In genomic region chr11:64323984-64324383, GRCh38 we compare ENCODE assay signal across 9 cellular contexts. TPM values are rescaled to one million over a fixed set of nuclear protein-coding genes. Genes with fewer than 3 reads are reported as not detected.
DNase-seq lines count a peak whose midpoint lies in the region; ATAC-seq, FAIRE-seq and TF ChIP-seq lines count a peak whose summit lies in the region.
"Not testable (repeated sequence)": the region's sequence is repeated elsewhere in the genome, so short reads cannot be mapped to it uniquely, and the experiment has no call there.
"Had no signal": no experiment of that assay in that cellular context is flagged by ENCODE, and none has a peak within 500 bp of the region (broad histone marks: within the 10 kb centered on the region; RNA-seq: fewer than 3 reads in every experiment).

No MANE protein-coding gene starts in this region.

- in situ Hi-C loops in GM12878 (cut with MboI): not testable (repeated sequence)

- H2BK20ac ChIP-seq in H9 (ENCODE audit: low read depth, low read length, poor library complexity, severe bottlenecking): not testable (repeated sequence)

- RAD21 ChIA-PET in GM12878 (lab: Charles Lee; ENCODE audit: unreplicated experiment): interaction anchor here (0.8 to 2.0 kb wide), 2 partner anchors 8 to 11 kb away, joined by 4 to 6 read pairs; no protein-coding TSS in a partner anchor

- H3K4me3 Mint-ChIP-seq in H9, endodermal cell, type B pancreatic cell: not testable (repeated sequence)
- peak overlapping the region; percentile 73 for H3K4me3 Mint-ChIP-seq in neural crest cell

- H4K8ac ChIP-seq in H9 (replicated peaks; ENCODE audit: insufficient read length, low read depth, low read length): not testable (repeated sequence)

- not testable (repeated sequence) for H3K27me3 ChIP-seq in H9 (ENCODE audit: insufficient read depth, low read length); RWPE2 (ENCODE audit: insufficient read depth, poor library complexity, severe bottlenecking); WERI-Rb-1 (ENCODE audit: insufficient read depth, low read depth, severe bottlenecking); GM12878 (replicated peaks in 1 of 2; ENCODE audit: control insufficient read depth in 2 of 2, insufficient read depth in 2 of 2, low read length in 1 of 2); endodermal cell (ENCODE audit: control insufficient read depth, insufficient read depth, low read length, poor library complexity, severe bottlenecking); right cardiac atrium (ENCODE audit: control insufficient read depth, insufficient read depth)

- not testable (repeated sequence) for H3K23ac ChIP-seq in H9 (ENCODE audit: insufficient read length, low read depth, low read length)

- H3K4ac ChIP-seq in H9 (ENCODE audit: low read depth, low read length): not testable (repeated sequence)

- H3K27me3 Mint-ChIP-seq in H9 (ENCODE audit: low read depth); endodermal cell (ENCODE audit: insufficient read depth); neural crest cell (ENCODE audit: low read depth); type B pancreatic cell: not testable (repeated sequence)

- not testable (repeated sequence) for H4K20me1 ChIP-seq in H9 (ENCODE audit: control insufficient read depth, insufficient read depth, insufficient read length); GM12878 (ENCODE audit: control insufficient read depth, insufficient read depth)

- not testable (repeated sequence) for TF ChIP-seq EP300 in GM12878 (IDR thresholded peaks at IDR 0.05; ENCODE audit: borderline replicate concordance in 1 of 2, control insufficient read depth in 1 of 2, low read depth in 2 of 2, low read length in 2 of 2)

- peak overlapping the region; percentile 45 to 94 (median 90); a peak in 4 of 7 replicates for H3K27ac Mint-ChIP-seq in H9
- H3K27ac Mint-ChIP-seq in endodermal cell: peak overlapping the region; percentile 79
- not testable (repeated sequence) for H3K27ac Mint-ChIP-seq in neural crest cell (ENCODE audit: unreplicated experiment)
- peak overlapping the region; percentile 41 for H3K27ac Mint-ChIP-seq in type B pancreatic cell

- H3K4me1 Mint-ChIP-seq in H9 (peaks cover 19 to 26% of the 10 kb centered on the region in 2 experiments), neural crest cell (peaks cover 15% of the 10 kb centered on the region), type B pancreatic cell (ENCODE audit: unreplicated experiment) (peaks cover 13% of the 10 kb centered on the region)
- not testable (repeated sequence) for H3K4me1 Mint-ChIP-seq in endodermal cell

- intact Hi-C loops in GM12878 (cut with micrococcal nuclease; ENCODE audit: unreplicated experiment); right cardiac atrium (cut with DNase I): not testable (repeated sequence)

- SMC1A ChIA-PET in GM12878 (lab: Charles Lee; ENCODE audit: uncharacterized antibody, unreplicated experiment): not testable (repeated sequence)

- not testable (repeated sequence) for H4K5ac ChIP-seq in H9 (ENCODE audit: insufficient read length, low read depth, low read length)

- not testable (repeated sequence) for H3K9me3 Mint-ChIP-seq in H9, endodermal cell, neural crest cell, type B pancreatic cell

- H3K79me1 ChIP-seq in H9 (ENCODE audit: insufficient read depth, low read depth, low read length, poor library complexity, severe bottlenecking): not testable (repeated sequence)

- H3T11ph ChIP-seq in H9 (ENCODE audit: low read length): not testable (repeated sequence)

- peaks cover 9 to 22% (median 19%) of the 10 kb centered on the region in 3 experiments; a peak in 6 of 7 replicates for H3K36me3 Mint-ChIP-seq in H9 (ENCODE audit: insufficient read depth in 1 of 3, low read depth in 3 of 3)
- H3K36me3 Mint-ChIP-seq in endodermal cell (ENCODE audit: low read depth): peaks cover 24% of the 10 kb centered on the region
- H3K36me3 Mint-ChIP-seq in neural crest cell (ENCODE audit: low read depth); type B pancreatic cell: not testable (repeated sequence)

- not testable (repeated sequence) for H3K14ac ChIP-seq in H9 (ENCODE audit: insufficient read depth, low read length)

- not testable (repeated sequence) for TF ChIP-seq RAD21 in GM12878 (IDR thresholded peaks at IDR 0.05; ENCODE audit: insufficient read depth, low read depth, low read length)

- not testable (repeated sequence) for ATAC-seq in RWPE2 (ENCODE audit: low read depth); right cardiac atrium
- peak; percentile 14; the same call in 1 of the 3 replicates for ATAC-seq in GM12878

- TF ChIP-seq POLR2A in GM12878 (IDR thresholded peaks at IDR 0.05; ENCODE audit: low read depth, low read length): not testable (repeated sequence)

- not testable (repeated sequence) for FAIRE-seq in GM12878 (lab: Jason Lieb, UNC)

- WGBS in H9 (ENCODE audit: extremely low coverage, insufficient read length, low lambda C conversion rate): no CpG with 5 or more reads among the region's 4 CpGs
- WGBS in GM12878 (ENCODE audit: insufficient coverage, insufficient replicate concordance, low lambda C conversion rate, missing lambda C conversion rate): 89% methylated on average over 4 of the region's 4 CpGs
- 92 to 100% methylated on average over 2 to 4 of the region's 4 CpGs for WGBS in endodermal cell (ENCODE audit: insufficient coverage in 1 of 2, insufficient read length in 1 of 2), 2 experiments
- WGBS in right cardiac atrium: 84% methylated on average over 4 of the region's 4 CpGs

- H2AK5ac ChIP-seq in H9 (ENCODE audit: insufficient read length, low read length): not testable (repeated sequence)

- H4K91ac ChIP-seq in H9 (ENCODE audit: insufficient read length, low read depth, low read length): not testable (repeated sequence)

- H3K4me2 ChIP-seq in H9 (ENCODE audit: insufficient read depth, insufficient read length, low read length); GM12878 (ENCODE audit: control insufficient read depth, insufficient read depth): not testable (repeated sequence)

- H3K79me2 ChIP-seq in H9 (ENCODE audit: insufficient read depth, low read length); GM12878 (ENCODE audit: control insufficient read depth, insufficient read depth, low read length): not testable (repeated sequence)

- H2BK12ac ChIP-seq in H9 (ENCODE audit: insufficient read length, low read depth, low read length): not testable (repeated sequence)

- CTCF ChIA-PET in GM12878 (lab: Yijun Ruan, JAX): interaction anchor here (0.7 to 3.6 kb wide), 5 partner anchors 8 to 458 kb away, joined by 3 to 19 read pairs (median 5); no protein-coding TSS in a partner anchor

- not testable (repeated sequence) for H2AFZ ChIP-seq in H9 (ENCODE audit: low read length); GM12878 (ENCODE audit: control insufficient read depth, low read depth, low read length)

- peaks cover 25% of the 10 kb centered on the region for H3K36me3 ChIP-seq in RWPE2 (ENCODE audit: low read depth)
- not testable (repeated sequence) for H3K36me3 ChIP-seq in WERI-Rb-1; GM12878 (ENCODE audit: control insufficient read depth in 2 of 2, insufficient read depth in 2 of 2, low read length in 1 of 2)
- peaks cover 28% of the 10 kb centered on the region for H3K36me3 ChIP-seq in endodermal cell (ENCODE audit: control insufficient read depth, insufficient read depth, low read length)

- DNase-seq in H9; WERI-Rb-1; GM12878 (ENCODE audit: low read depth, low spot score); endodermal cell; neural crest cell (ENCODE audit: low read depth, low spot score); type B pancreatic cell (ENCODE audit: extremely low spot score, unreplicated experiment): not testable (repeated sequence)
- DNase-seq in RWPE2 (ENCODE audit: low spot score) (peak; percentile 46), right cardiac atrium (peak in 2 of 3 donors; percentile 41 to 44)

- not testable (repeated sequence) for H3K9ac ChIP-seq in H9 (ENCODE audit: extremely low read depth, insufficient read length, low read length); GM12878 (ENCODE audit: control insufficient read depth, insufficient read depth, low read length); endodermal cell (ENCODE audit: extremely low read depth, low read length, poor library complexity, severe bottlenecking)

- TF ChIP-seq CTCF in H9 (conservative IDR thresholded peaks at IDR 0.05); RWPE2 (IDR thresholded peaks at IDR 0.05; ENCODE audit: poor library complexity, severe bottlenecking); WERI-Rb-1 (IDR thresholded peaks at IDR 0.05; ENCODE audit: low read depth, low read length); GM12878 (IDR thresholded peaks at IDR 0.05 in 2 of 3, conservative IDR thresholded peaks at IDR 0.05 in 1 of 3; ENCODE audit: control insufficient read depth in 2 of 3, extremely low read depth in 1 of 3, insufficient read depth in 1 of 3, low read depth in 3 of 3, low read length in 3 of 3); endodermal cell (conservative IDR thresholded peaks at IDR 0.05); neural crest cell (conservative IDR thresholded peaks at IDR 0.05); type B pancreatic cell (conservative IDR thresholded peaks at IDR 0.05): not testable (repeated sequence)

- H2BK5ac ChIP-seq in H9 (ENCODE audit: insufficient read length, low read length): not testable (repeated sequence)

- not testable (repeated sequence) for H2BK15ac ChIP-seq in H9 (ENCODE audit: low read depth, low read length)

- not testable (repeated sequence) for H3K9me3 ChIP-seq in H9 (ENCODE audit: control insufficient read depth, low read depth, low read length); RWPE2 (ENCODE audit: severe bottlenecking); WERI-Rb-1 (ENCODE audit: severe bottlenecking); GM12878 (replicated peaks; ENCODE audit: control insufficient read depth, insufficient read depth, low read length); endodermal cell (ENCODE audit: control insufficient read depth, low read length); right cardiac atrium (ENCODE audit: control insufficient read depth, low read length)

- H3K23me2 ChIP-seq in H9 (ENCODE audit: insufficient read length, low read depth, low read length, poor library complexity, severe bottlenecking): not testable (repeated sequence)

- POLR2A ChIA-PET in GM12878 (lab: Charles Lee): interaction anchor here (0.6 to 1.0 kb wide), 4 partner anchors 8 to 1621 kb away, joined by 3 to 6 read pairs (median 4); no protein-coding TSS in a partner anchor

- not testable (repeated sequence) for H3K18ac ChIP-seq in H9 (ENCODE audit: insufficient read length, low read depth, low read length)

- H3K27ac ChIP-seq in H9 (ENCODE audit: insufficient read length, low read depth, low read length); GM12878 (ENCODE audit: control insufficient read depth, insufficient read depth); endodermal cell (ENCODE audit: low read depth, low read length); right cardiac atrium (ENCODE audit: low read length): not testable (repeated sequence)
- H3K27ac ChIP-seq in RWPE2 (ENCODE audit: poor library complexity, severe bottlenecking) (peak overlapping the region; percentile 95), WERI-Rb-1 (peak overlapping the region; percentile 36)

- not testable (repeated sequence) for H3K56ac ChIP-seq in H9 (ENCODE audit: insufficient read length, low read depth, low read length)

- not testable (repeated sequence) for H2BK120ac ChIP-seq in H9 (ENCODE audit: low read depth, low read length, poor library complexity, severe bottlenecking)

- not testable (repeated sequence) for BruUV-seq in GM12878 (replicated peaks; lab: Mats Ljungman, UMichigan)

- not testable (repeated sequence) for H3K4me1 ChIP-seq in H9 (ENCODE audit: insufficient read depth, low read length); GM12878 (ENCODE audit: control insufficient read depth, insufficient read depth, low read length); endodermal cell (ENCODE audit: control insufficient read depth, insufficient read depth, low read length); right cardiac atrium (ENCODE audit: control insufficient read depth, insufficient read depth, low read length)
- H3K4me1 ChIP-seq in RWPE2 (ENCODE audit: insufficient read depth, poor library complexity, severe bottlenecking): peaks cover 38% of the 10 kb centered on the region

- H3K4me3 ChIP-seq in RWPE2 (ENCODE audit: severe bottlenecking); WERI-Rb-1 (ENCODE audit: low read depth, low read length); GM12878; endodermal cell (ENCODE audit: low read length); right cardiac atrium (ENCODE audit: low read length): not testable (repeated sequence)

RNA-seq across cellular contexts. Expression of gene PRDX5, which starts 6.1 kb away (rescaled TPM):
- total RNA-seq in H9 (2021): 225 and 228 TPM in 2 replicates
- total RNA-seq in GM12878 (2013; cell fraction: nucleolus; rRNA removed): 10.4 and 10.9 TPM in 2 replicates
- total RNA-seq in GM12878 (2014; rRNA removed): 238 and 248 TPM in 2 replicates
- 198 and 206 TPM in 2 replicates for total RNA-seq in GM12878 (2014; rRNA removed; fragmentation: Illumina TruSeq; extraction: Trizol)
- total RNA-seq in GM12878 (2021): 202 and 214 TPM in 2 replicates
- 146 TPM for polyA plus RNA-seq in GM12878 (2011; ENCODE audit: low read depth)
- 265 and 406 TPM in 2 replicates for polyA plus RNA-seq in GM12878 (2011; rRNA removed)
- polyA plus RNA-seq in GM12878 (2011; cell fraction: cytosol; rRNA removed): 562 and 645 TPM in 2 replicates
- 193 and 238 TPM in 2 replicates for polyA plus RNA-seq in GM12878 (2011; cell fraction: nucleus; rRNA removed)
- polyA plus RNA-seq in GM12878 (2012): 242 and 335 TPM in 2 replicates
- polyA plus RNA-seq in GM12878 (2014; fragmentation: Illumina TruSeq; extraction: Trizol): 110 and 241 TPM in 2 replicates
- polyA plus RNA-seq in GM12878 (2014; fragmentation: Nextera tagmentation; extraction: Ambion mirVana): 100 to 1,000 TPM in 1 of 2 experiments, 10 to 100 TPM in 1; 95.7 to 203 TPM
- 341 and 351 TPM in 2 replicates for polyA plus RNA-seq in GM12878 (2014; rRNA removed)
- 100 to 1,000 TPM; 324 to 357 TPM for polyA plus RNA-seq in GM12878 (2016; fragmentation: Nextera tagmentation; extraction: Ambion mirVana)
- polyA minus RNA-seq in GM12878 (2011; rRNA and poly(A)+ RNA removed): 97.0 and 167 TPM in 2 replicates
- polyA minus RNA-seq in GM12878 (2011; cell fraction: cytosol; rRNA and poly(A)+ RNA removed): 55.5 and 58.4 TPM in 2 replicates
- polyA minus RNA-seq in GM12878 (2011; cell fraction: nucleus; rRNA and poly(A)+ RNA removed): 13.3 and 26.9 TPM in 2 replicates
- 100 to 1,000 TPM; 235 to 289 TPM for total RNA-seq in endodermal cell
- 188 TPM for polyA plus RNA-seq in endodermal cell (2013, experiment 1 of 2)
- polyA plus RNA-seq in endodermal cell (2013, experiment 2 of 2): 181 TPM
- total RNA-seq in right cardiac atrium: 100 to 1,000 TPM; 258 to 356 (median 315) TPM
- 683 TPM for polyA plus RNA-seq in right cardiac atrium
- 148 and 168 TPM in 2 replicates for total RNA-seq in neural crest cell
- 166 and 227 TPM in 2 replicates for total RNA-seq in type B pancreatic cell (ENCODE audit: low replicate concordance)

RNA-seq across cellular contexts. Expression of gene TRMT112, which starts 6.6 kb away (rescaled TPM):
- 315 and 341 TPM in 2 replicates for total RNA-seq in H9 (2021)
- total RNA-seq in GM12878 (2013; cell fraction: nucleolus; rRNA removed): 21.2 and 22.0 TPM in 2 replicates
- total RNA-seq in GM12878 (2014; rRNA removed): 252 and 288 TPM in 2 replicates
- total RNA-seq in GM12878 (2014; rRNA removed; fragmentation: Illumina TruSeq; extraction: Trizol): 212 and 217 TPM in 2 replicates
- 210 and 220 TPM in 2 replicates for total RNA-seq in GM12878 (2021)
- polyA plus RNA-seq in GM12878 (2011; ENCODE audit: low read depth): 376 TPM
- polyA plus RNA-seq in GM12878 (2011; rRNA removed): 300 and 394 TPM in 2 replicates
- polyA plus RNA-seq in GM12878 (2011; cell fraction: cytosol; rRNA removed): 444 and 476 TPM in 2 replicates
- 172 and 214 TPM in 2 replicates for polyA plus RNA-seq in GM12878 (2011; cell fraction: nucleus; rRNA removed)
- 296 and 388 TPM in 2 replicates for polyA plus RNA-seq in GM12878 (2012)
- polyA plus RNA-seq in GM12878 (2014; fragmentation: Illumina TruSeq; extraction: Trizol): 96.2 and 220 TPM in 2 replicates
- 100 to 1,000 TPM; 322 to 331 TPM for polyA plus RNA-seq in GM12878 (2014; fragmentation: Nextera tagmentation; extraction: Ambion mirVana)
- polyA plus RNA-seq in GM12878 (2014; rRNA removed): 294 and 320 TPM in 2 replicates
- 100 to 1,000 TPM; 411 to 455 TPM for polyA plus RNA-seq in GM12878 (2016; fragmentation: Nextera tagmentation; extraction: Ambion mirVana)
- polyA minus RNA-seq in GM12878 (2011; rRNA and poly(A)+ RNA removed): 54.2 and 99.4 TPM in 2 replicates
- polyA minus RNA-seq in GM12878 (2011; cell fraction: cytosol; rRNA and poly(A)+ RNA removed): 89.2 and 95.6 TPM in 2 replicates
- polyA minus RNA-seq in GM12878 (2011; cell fraction: nucleus; rRNA and poly(A)+ RNA removed): 32.3 and 46.0 TPM in 2 replicates
- total RNA-seq in endodermal cell: 100 to 1,000 TPM; 265 to 352 TPM
- 224 TPM for polyA plus RNA-seq in endodermal cell (2013, experiment 1 of 2)
- polyA plus RNA-seq in endodermal cell (2013, experiment 2 of 2): 197 TPM
- total RNA-seq in right cardiac atrium: 100 to 1,000 TPM in 3 of 4 donors, 10 to 100 TPM in 1; 91.7 to 103 (median 102) TPM
- 144 TPM for polyA plus RNA-seq in right cardiac atrium
- total RNA-seq in neural crest cell: 201 and 207 TPM in 2 replicates
- total RNA-seq in type B pancreatic cell (ENCODE audit: low replicate concordance): 160 and 198 TPM in 2 replicates

RNA-seq across cellular contexts. Expression of gene CCDC88B, which starts 16.0 kb away (rescaled TPM):
- total RNA-seq in H9 (2021) (11.2 and 12.2 TPM in 2 replicates), GM12878 (2014; rRNA removed) (38.7 and 41.6 TPM in 2 replicates), GM12878 (2014; rRNA removed; fragmentation: Illumina TruSeq; extraction: Trizol) (18.9 and 21.8 TPM in 2 replicates), GM12878 (2021) (55.5 and 66.0 TPM in 2 replicates), endodermal cell (10 to 100 TPM; 14.2 to 15.2 TPM), right cardiac atrium (10 to 100 TPM in 3 of 4 donors, 1 to 10 TPM in 1; 5.9 to 14.4 (median 11.6) TPM), neural crest cell (0.91 and 1.1 TPM in 2 replicates), type B pancreatic cell (ENCODE audit: low replicate concordance) (2.8 and 3.1 TPM in 2 replicates)
- 51.8 and 63.6 TPM in 2 replicates for total RNA-seq in GM12878 (2013; cell fraction: nucleolus; rRNA removed)
- polyA plus RNA-seq in GM12878 (2011; ENCODE audit: low read depth): 32.3 TPM
- polyA plus RNA-seq in GM12878 (2011; rRNA removed) (8.7 and 18.2 TPM in 2 replicates), GM12878 (2014; fragmentation: Illumina TruSeq; extraction: Trizol) (5.0 and 13.8 TPM in 2 replicates), GM12878 (2014; fragmentation: Nextera tagmentation; extraction: Ambion mirVana) (1 to 10 TPM in 1 of 2 experiments, under 1 TPM in 1; 0.24 to 2.8 TPM), GM12878 (2014; rRNA removed) (55.2 and 66.0 TPM in 2 replicates), GM12878 (2016; fragmentation: Nextera tagmentation; extraction: Ambion mirVana) (10 to 100 TPM; 13.6 to 20.2 TPM), right cardiac atrium (25.1 TPM)
- 19.2 and 34.6 TPM in 2 replicates for polyA plus RNA-seq in GM12878 (2011; cell fraction: cytosol; rRNA removed)
- polyA plus RNA-seq in GM12878 (2011; cell fraction: nucleus; rRNA removed): 125 and 191 TPM in 2 replicates
- 63.0 and 81.8 TPM in 2 replicates for polyA plus RNA-seq in GM12878 (2012)
- 3.9 and 13.7 TPM in 2 replicates for polyA minus RNA-seq in GM12878 (2011; rRNA and poly(A)+ RNA removed)
- 16.8 and 19.4 TPM in 2 replicates for polyA minus RNA-seq in GM12878 (2011; cell fraction: cytosol; rRNA and poly(A)+ RNA removed)
- polyA minus RNA-seq in GM12878 (2011; cell fraction: nucleus; rRNA and poly(A)+ RNA removed): 10.4 and 19.1 TPM in 2 replicates
- 5.3 TPM for polyA plus RNA-seq in endodermal cell (2013, experiment 1 of 2)
- polyA plus RNA-seq in endodermal cell (2013, experiment 2 of 2): 4.5 TPM

RNA-seq across cellular contexts. Expression of gene ESRRA, which starts 18.7 kb away (rescaled TPM):
- total RNA-seq in H9 (2021) (42.3 and 44.0 TPM in 2 replicates), GM12878 (2014; rRNA removed) (34.9 and 40.7 TPM in 2 replicates), GM12878 (2014; rRNA removed; fragmentation: Illumina TruSeq; extraction: Trizol) (12.3 and 12.7 TPM in 2 replicates), GM12878 (2021) (41.7 and 48.9 TPM in 2 replicates), endodermal cell (10 to 100 TPM; 22.8 to 34.5 TPM), right cardiac atrium (100 to 1,000 TPM; 132 to 171 (median 141) TPM), neural crest cell (33.8 and 34.7 TPM in 2 replicates), type B pancreatic cell (ENCODE audit: low replicate concordance) (41.7 and 76.0 TPM in 2 replicates)
- 18.8 and 21.2 TPM in 2 replicates for total RNA-seq in GM12878 (2013; cell fraction: nucleolus; rRNA removed)
- polyA plus RNA-seq in GM12878 (2011; ENCODE audit: low read depth): 3.8 TPM
- polyA plus RNA-seq in GM12878 (2011; rRNA removed) (6.4 and 10.9 TPM in 2 replicates), GM12878 (2014; fragmentation: Illumina TruSeq; extraction: Trizol) (1.5 and 7.0 TPM in 2 replicates), GM12878 (2014; fragmentation: Nextera tagmentation; extraction: Ambion mirVana) (under 1 TPM; 0.32 to 0.55 TPM), GM12878 (2014; rRNA removed) (32.7 and 45.0 TPM in 2 replicates), GM12878 (2016; fragmentation: Nextera tagmentation; extraction: Ambion mirVana) (10 to 100 TPM; 12.4 to 23.3 TPM), right cardiac atrium (199 TPM)
- polyA plus RNA-seq in GM12878 (2011; cell fraction: cytosol; rRNA removed): 16.8 and 24.8 TPM in 2 replicates
- polyA plus RNA-seq in GM12878 (2011; cell fraction: nucleus; rRNA removed): 24.4 and 36.6 TPM in 2 replicates
- 10.7 and 14.9 TPM in 2 replicates for polyA plus RNA-seq in GM12878 (2012)
- 7.6 and 17.4 TPM in 2 replicates for polyA minus RNA-seq in GM12878 (2011; rRNA and poly(A)+ RNA removed)
- polyA minus RNA-seq in GM12878 (2011; cell fraction: cytosol; rRNA and poly(A)+ RNA removed): 8.6 and 10.6 TPM in 2 replicates
- 7.3 and 17.8 TPM in 2 replicates for polyA minus RNA-seq in GM12878 (2011; cell fraction: nucleus; rRNA and poly(A)+ RNA removed)
- 20.0 TPM for polyA plus RNA-seq in endodermal cell (2013, experiment 1 of 2)
- polyA plus RNA-seq in endodermal cell (2013, experiment 2 of 2): 17.8 TPM

RNA-seq across cellular contexts. Expression of gene CATSPERZ, which starts 23.8 kb away (rescaled TPM):
- total RNA-seq in H9 (2021) (0.92 and 1.3 TPM in 2 replicates), GM12878 (2014; rRNA removed) (not detected in 2 replicates), GM12878 (2014; rRNA removed; fragmentation: Illumina TruSeq; extraction: Trizol) (not detected in 2 replicates), GM12878 (2021) (0.29 TPM in 1 of 2 replicates, not detected in the other), endodermal cell (not detected), right cardiac atrium (not detected), neural crest cell (not detected in 2 replicates), type B pancreatic cell (ENCODE audit: low replicate concordance) (not detected in 2 replicates)
- total RNA-seq in GM12878 (2013; cell fraction: nucleolus; rRNA removed): 0.50 TPM in 1 of 2 replicates, not detected in the other
- polyA plus RNA-seq in GM12878 (2011; ENCODE audit: low read depth): not detected
- polyA plus RNA-seq in GM12878 (2011; rRNA removed) (0.12 and 0.24 TPM in 2 replicates), GM12878 (2014; fragmentation: Illumina TruSeq; extraction: Trizol) (0.31 TPM in 1 of 2 replicates, not detected in the other), GM12878 (2014; fragmentation: Nextera tagmentation; extraction: Ambion mirVana) (not detected), GM12878 (2014; rRNA removed) (not detected in 2 replicates), GM12878 (2016; fragmentation: Nextera tagmentation; extraction: Ambion mirVana) (not detected), right cardiac atrium (0.14 TPM)
- polyA plus RNA-seq in GM12878 (2011; cell fraction: cytosol; rRNA removed): 0.12 TPM in 1 of 2 replicates, not detected in the other
- 0.22 and 0.38 TPM in 2 replicates for polyA plus RNA-seq in GM12878 (2011; cell fraction: nucleus; rRNA removed)
- 0.23 and 0.67 TPM in 2 replicates for polyA plus RNA-seq in GM12878 (2012)
- not detected in 2 replicates for polyA minus RNA-seq in GM12878 (2011; rRNA and poly(A)+ RNA removed)
- not detected in 2 replicates for polyA minus RNA-seq in GM12878 (2011; cell fraction: cytosol; rRNA and poly(A)+ RNA removed)
- polyA minus RNA-seq in GM12878 (2011; cell fraction: nucleus; rRNA and poly(A)+ RNA removed): not detected in 2 replicates
- polyA plus RNA-seq in endodermal cell (2013, experiment 1 of 2): not detected
- not detected for polyA plus RNA-seq in endodermal cell (2013, experiment 2 of 2)
- total RNA-seq: CD4-positive, alpha-beta T cell had no signal
